In genomic region chr9:133604214-133604613, GRCh38 we compare ENCODE assay signal across 10 cellular contexts.
A peak's percentile ranks its signal among the peaks of the same experiment; 100 is the strongest.
DNase-seq lines count a peak whose midpoint lies in the region; ATAC-seq and FAIRE-seq lines count a peak whose summit lies in the region.
"Had no signal": no experiment of that assay in that cellular context is flagged by ENCODE, and none has a peak within 500 bp of the region (broad histone marks: within the 10 kb centered on the region; RNA-seq: fewer than 3 reads in every experiment).

No MANE protein-coding gene starts in this region.

- FAIRE-seq in RCC 7860 (lab: Jason Lieb, UNC), result no peak

- H3K9me3 Mint-ChIP-seq in central memory CD8-positive, alpha-beta T cell, result no peaks in the 10 kb centered on the region

- peak; percentile 46 for ATAC-seq in central memory CD8-positive, alpha-beta T cell (replicated peaks; ENCODE audit: extremely low read depth, poor library complexity, severe bottlenecking)
- ATAC-seq in HG03469 (IDR thresholded peaks at IDR 0.05; ENCODE audit: unreplicated experiment), result no peak
- ATAC-seq in GM21723 (IDR thresholded peaks at IDR 0.05; ENCODE audit: unreplicated experiment), result no peak

- peaks cover 5% of the 10 kb centered on the region for H3K4me1 Mint-ChIP-seq in central memory CD8-positive, alpha-beta T cell

- H3K36me3 Mint-ChIP-seq in central memory CD8-positive, alpha-beta T cell (ENCODE audit: insufficient read depth), result no peaks in the 10 kb centered on the region

- H3K27ac Mint-ChIP-seq in central memory CD8-positive, alpha-beta T cell (ENCODE audit: low read depth), result no peak overlapping the region

- peak; percentile 43 for DNase-seq in NCI-H2171 treated with DMSO at 0.1 percent for 48 hours (lab: John Stamatoyannopoulos, UW)
- no peak for DNase-seq in NCI-H2171 (lab: John Stamatoyannopoulos, UW)
- peak; percentile 45 for DNase-seq in SW480 (ENCODE audit: low spot score)
- peak in 1 of 2 donors; percentile 27 for DNase-seq in central memory CD8-positive, alpha-beta T cell (ENCODE audit: low spot score in 2 of 2)
- DNase-seq in stimulated activated CD8-positive, alpha-beta memory T cell treated with anti-CD3 and anti-CD28 coated beads, Interleukin-2, amount 100 ng/mL, for 1 hour (ENCODE audit: low read depth in 2 of 2), result peak; percentile 9 to 13
- no peak for DNase-seq in RCC 7860 (ENCODE audit: low spot score)
- DNase-seq: erythroblast, testis had no signal

- no peak overlapping the region for H3K4me3 Mint-ChIP-seq in central memory CD8-positive, alpha-beta T cell

- H3K27me3 Mint-ChIP-seq in central memory CD8-positive, alpha-beta T cell, result peaks cover 55% of the 10 kb centered on the region

Comparison
In these comparisons a context has a peak if more than half of its experiments do, and no peak if none do; other contexts are left out.
1. DNase-seq: peak in NCI-H2171 treated with DMSO at 0.1 percent for 48 hours (single experiment), SW480 (single experiment) and stimulated activated CD8-positive, alpha-beta memory T cell treated with anti-CD3 and anti-CD28 coated beads, Interleukin-2, amount 100 ng/mL, for 1 hour (2 of 2); none in NCI-H2171 (single experiment) and RCC 7860 (single experiment).